ENCODE assay signal across 8 cellular contexts in the genomic region with DNA sequence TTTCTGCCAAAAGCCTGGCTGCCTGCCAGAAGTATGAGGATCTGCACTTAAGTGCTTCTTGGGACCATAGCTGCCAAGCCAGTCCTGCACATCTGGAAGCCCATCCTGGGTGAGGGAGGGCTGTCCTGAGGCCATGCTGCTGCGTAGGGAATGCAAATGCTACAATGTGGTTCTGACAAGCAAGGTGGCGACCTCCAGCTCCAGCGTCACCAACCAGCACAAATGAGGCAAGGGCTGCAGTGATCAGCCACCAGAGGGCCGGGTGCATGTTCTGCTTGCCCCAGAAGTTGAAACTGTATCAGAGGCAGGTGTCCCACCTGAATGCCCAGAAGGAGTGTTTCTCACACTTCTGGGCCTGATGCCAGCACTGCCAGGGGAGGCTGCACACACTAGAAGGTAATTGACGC.
DNase-seq lines count a peak whose midpoint lies in the region; ATAC-seq, FAIRE-seq and TF ChIP-seq lines count a peak whose summit lies in the region.

No MANE protein-coding gene starts in this region.

- no peak overlapping the region for H3K9ac ChIP-seq in GM12878 (ENCODE audit: control insufficient read depth, insufficient read depth, low read length)

- in situ Hi-C loops in GM12878 (cut with MboI), result no loop called here

- intact Hi-C loops in GM12878 (cut with micrococcal nuclease; ENCODE audit: unreplicated experiment), result loop anchor here (5.0 kb wide), 1 partner anchor 660 kb away; no protein-coding TSS in a partner anchor
- intact Hi-C loops in Right ventricle myocardium superior (cut with DNase I), result no loop called here

- TF ChIP-seq EP300 in GM12878 (IDR thresholded peaks at IDR 0.05; ENCODE audit: borderline replicate concordance in 1 of 2, control insufficient read depth in 1 of 2, low read depth in 2 of 2, low read length in 2 of 2), result no peak

- RAD21 ChIA-PET in GM12878 (lab: Charles Lee; ENCODE audit: unreplicated experiment), result interaction anchor here (1.5 kb wide), 1 partner anchor 58 kb away, joined by 3 read pairs; no protein-coding TSS in a partner anchor

- H3K79me2 ChIP-seq in GM12878 (ENCODE audit: control insufficient read depth, insufficient read depth, low read length), result no peaks in the 10 kb centered on the region

- H3K27me3 ChIP-seq in GM06990 (replicated peaks; ENCODE audit: control insufficient read depth, insufficient read depth, low read length) (no peaks in the 10 kb centered on the region), GM12878 (replicated peaks in 1 of 2; ENCODE audit: control insufficient read depth in 2 of 2, insufficient read depth in 2 of 2, low read length in 1 of 2) (no peaks in the 10 kb centered on the region; a peak in 1 of 4 replicates), SJCRH30 (no peaks in the 10 kb centered on the region)

- H3K27ac ChIP-seq in GM12878 (ENCODE audit: control insufficient read depth, insufficient read depth) (no peak overlapping the region), SJCRH30 (no peak overlapping the region)

- 25% methylated on average over 5 of the region's 5 CpGs for WGBS in GM12878 (ENCODE audit: insufficient coverage, insufficient replicate concordance, low lambda C conversion rate, missing lambda C conversion rate)

- no peak overlapping the region; the same call in 1 of the 2 replicates for H2AFZ ChIP-seq in GM12878 (ENCODE audit: control insufficient read depth, low read depth, low read length)

- no peak overlapping the region for H3K4me3 ChIP-seq in GM06990 (replicated peaks; ENCODE audit: low read depth, low read length)
- no peak overlapping the region for H3K4me3 ChIP-seq in LNCaP clone FGC (ENCODE audit: low read depth, low read length)
- no peak overlapping the region for H3K4me3 ChIP-seq in GM12878
- H3K4me3 ChIP-seq in SJCRH30, result no peak overlapping the region

- CTCF ChIA-PET in GM12878 (lab: Yijun Ruan, JAX), result interaction anchor here (0.6 to 3.1 kb wide), 5 partner anchors 58 to 662 kb away, joined by 3 to 13 read pairs (median 11); no protein-coding TSS in a partner anchor

- H4K20me1 ChIP-seq in GM12878 (ENCODE audit: control insufficient read depth, insufficient read depth), result no peaks in the 10 kb centered on the region

- ATAC-seq in GM21526 (IDR thresholded peaks at IDR 0.05; ENCODE audit: low FRiP score, unreplicated experiment) (peak; percentile 78), GM12878 (peak; percentile 86), HG02973 (IDR thresholded peaks at IDR 0.05; ENCODE audit: unreplicated experiment) (no peak), Right ventricle myocardium superior (ENCODE audit: poor library complexity) (no peak)

- SMC1A ChIA-PET in GM12878 (lab: Charles Lee; ENCODE audit: uncharacterized antibody, unreplicated experiment), result interaction anchor here (1.4 kb wide), 1 partner anchor 12 kb away, joined by 3 read pairs; no protein-coding TSS in a partner anchor

- TF ChIP-seq RAD21 in GM12878 (IDR thresholded peaks at IDR 0.05; ENCODE audit: insufficient read depth, low read depth, low read length), result 0 out of 2 replicates have a peak, but pooled peaks have one; percentile 18

- H3K4me1 ChIP-seq in GM12878 (ENCODE audit: control insufficient read depth, insufficient read depth, low read length), result no peaks in the 10 kb centered on the region
- H3K4me1 ChIP-seq in SJCRH30, result no peaks in the 10 kb centered on the region

- no peak overlapping the region for H3K4me2 ChIP-seq in GM12878 (ENCODE audit: control insufficient read depth, insufficient read depth)

- no peaks in the 10 kb centered on the region for H3K36me3 ChIP-seq in GM06990 (ENCODE audit: control insufficient read depth, insufficient read depth, low read length)
- H3K36me3 ChIP-seq in GM12878 (ENCODE audit: control insufficient read depth in 2 of 2, insufficient read depth in 2 of 2, low read length in 1 of 2), result no peaks in the 10 kb centered on the region
- no peaks in the 10 kb centered on the region for H3K36me3 ChIP-seq in SJCRH30

- peak; percentile 60 for TF ChIP-seq CTCF in GM06990 (IDR thresholded peaks at IDR 0.05; ENCODE audit: insufficient read depth, low read length, poor library complexity, severe bottlenecking)
- TF ChIP-seq CTCF in LNCaP clone FGC (IDR thresholded peaks at IDR 0.05; ENCODE audit: control insufficient read depth, extremely low read depth, insufficient read depth), result 0 out of 2 replicates have a peak, but pooled peaks have one; percentile 12
- TF ChIP-seq CTCF in GM12878 (IDR thresholded peaks at IDR 0.05 in 2 of 3, conservative IDR thresholded peaks at IDR 0.05 in 1 of 3; ENCODE audit: control insufficient read depth in 2 of 3, extremely low read depth in 1 of 3, insufficient read depth in 1 of 3, low read depth in 3 of 3, low read length in 3 of 3), result peak; percentile 32 to 55 (median 50)

- BruUV-seq in GM12878 (replicated peaks; lab: Mats Ljungman, UMichigan), result no TSS peak

- H3K9me3 ChIP-seq in GM12878 (replicated peaks; ENCODE audit: control insufficient read depth, insufficient read depth, low read length), result no peaks in the 10 kb centered on the region
- H3K9me3 ChIP-seq in SJCRH30 (replicated peaks), result no peaks in the 10 kb centered on the region

- POLR2A ChIA-PET in GM12878 (lab: Charles Lee), result interaction anchor here (0.6 kb wide), 1 partner anchor 502 kb away, joined by 5 read pairs; no protein-coding TSS in a partner anchor

- no peak for FAIRE-seq in GM12878 (lab: Jason Lieb, UNC)

- DNase-seq in GM06990 (ENCODE audit: extremely low read depth, insufficient read length), result peak; percentile 24
- no peak for DNase-seq in LNCaP clone FGC (ENCODE audit: low read depth)
- DNase-seq in GM12878 (ENCODE audit: low read depth, low spot score), result no peak
- DNase-seq in activated CD4-positive, CD25-positive, alpha-beta regulatory T cell treated with anti-CD3 and anti-CD28 coated beads, Interleukin-2, amount 50 U/mL, for 72 hours, result no peak
- no peak for DNase-seq in Right ventricle myocardium superior
- no peak for DNase-seq in SJCRH30

- TF ChIP-seq POLR2A in GM12878 (IDR thresholded peaks at IDR 0.05; ENCODE audit: low read depth, low read length), result no peak

TF ChIP-seq in GM12878, 131 proteins besides CTCF, POLR2A, EP300 and RAD21:
- peak; percentile 27; the same call in 1 of the 2 replicates for TF ChIP-seq SMC3 (IDR thresholded peaks at IDR 0.05; ENCODE audit: borderline replicate concordance, low read length)
- no peak for TF ChIP-seq RUNX3 (IDR thresholded peaks at IDR 0.05; ENCODE audit: low read length)
- TF ChIP-seq YY1 (IDR thresholded peaks at IDR 0.05; ENCODE audit: low read depth, low read length), result 0 out of 2 replicates have a peak, but pooled peaks have one; percentile 19

Comparison
In these comparisons a context has a peak if more than half of its experiments do, and no peak if none do; other contexts are left out.
1. ATAC-seq: peak in GM21526 (single experiment) and GM12878 (single experiment); none in HG02973 (single experiment) and Right ventricle myocardium superior (single experiment).
2. Peak in every context shown above with its lines, with median percentiles within 50 percentile points of each other: CTCF ChIP-seq.